1 cellular context compared by ENCODE assay signal in the genomic region with DNA sequence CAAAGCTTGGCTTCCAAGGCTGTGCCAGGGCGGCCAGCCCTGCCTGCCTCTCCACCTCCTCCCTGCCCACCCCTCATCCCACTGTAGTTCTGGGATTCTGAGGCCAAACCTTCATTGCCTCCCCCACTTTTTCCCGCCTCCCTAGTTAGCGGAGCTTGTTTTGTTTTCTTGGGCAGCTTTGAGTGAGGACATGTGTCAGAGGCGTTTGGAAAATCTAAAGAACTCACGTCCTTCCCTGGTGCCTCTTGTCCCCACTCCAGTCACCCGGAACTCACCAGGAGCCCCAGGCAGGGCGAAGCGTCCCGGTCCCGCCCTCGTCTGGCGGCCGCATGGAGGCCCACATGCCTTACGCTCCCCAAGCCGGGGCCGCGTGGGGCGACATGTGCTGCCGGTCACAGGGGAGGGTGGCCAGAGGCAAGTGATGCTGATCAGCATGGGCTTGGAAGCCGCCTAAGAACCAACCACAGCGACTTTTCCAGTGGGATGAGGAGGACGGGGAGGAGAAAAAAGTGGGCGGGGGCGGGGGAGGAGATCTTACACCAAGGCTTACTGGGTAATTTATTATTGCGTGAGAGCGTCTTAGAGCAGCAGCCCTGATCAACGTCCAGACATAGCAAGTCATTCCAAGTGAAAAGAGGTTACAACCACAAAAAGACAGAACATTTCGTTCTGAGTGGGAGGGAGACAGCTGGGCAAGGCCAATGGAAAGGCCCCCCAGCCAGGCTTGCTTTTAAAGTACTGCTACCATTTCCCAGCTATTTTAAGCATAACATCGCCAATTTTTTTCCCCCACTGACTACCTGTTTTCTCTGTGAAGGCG.
TF ChIP-seq lines count a peak whose summit lies in the region.

No MANE protein-coding gene starts in this region.

TF ChIP-seq in K562, 482 proteins besides CTCF, POLR2A, EP300 and RAD21 (continued from another document):
- TF ChIP-seq, protein P1, sequence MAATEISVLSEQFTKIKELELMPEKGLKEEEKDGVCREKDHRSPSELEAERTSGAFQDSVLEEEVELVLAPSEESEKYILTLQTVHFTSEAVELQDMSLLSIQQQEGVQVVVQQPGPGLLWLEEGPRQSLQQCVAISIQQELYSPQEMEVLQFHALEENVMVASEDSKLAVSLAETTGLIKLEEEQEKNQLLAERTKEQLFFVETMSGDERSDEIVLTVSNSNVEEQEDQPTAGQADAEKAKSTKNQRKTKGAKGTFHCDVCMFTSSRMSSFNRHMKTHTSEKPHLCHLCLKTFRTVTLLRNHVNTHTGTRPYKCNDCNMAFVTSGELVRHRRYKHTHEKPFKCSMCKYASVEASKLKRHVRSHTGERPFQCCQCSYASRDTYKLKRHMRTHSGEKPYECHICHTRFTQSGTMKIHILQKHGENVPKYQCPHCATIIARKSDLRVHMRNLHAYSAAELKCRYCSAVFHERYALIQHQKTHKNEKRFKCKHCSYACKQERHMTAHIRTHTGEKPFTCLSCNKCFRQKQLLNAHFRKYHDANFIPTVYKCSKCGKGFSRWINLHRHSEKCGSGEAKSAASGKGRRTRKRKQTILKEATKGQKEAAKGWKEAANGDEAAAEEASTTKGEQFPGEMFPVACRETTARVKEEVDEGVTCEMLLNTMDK (IDR thresholded peaks at IDR 0.05; ENCODE audit: borderline replicate concordance, insufficient read depth, low read depth, low read length, poor library complexity, severe bottlenecking) = no peak
- no peak for TF ChIP-seq PTBP1 (IDR thresholded peaks at IDR 0.05; ENCODE audit: low read depth, low read length)
- 0 out of 2 replicates have a peak, but pooled peaks have one; percentile 3 for TF ChIP-seq ZNF316 (IDR thresholded peaks at IDR 0.05)
- TF ChIP-seq U2AF2 (optimal IDR thresholded peaks at IDR 0.05; ENCODE audit: low read depth, low read length) = no peak
- TF ChIP-seq, protein P2, sequence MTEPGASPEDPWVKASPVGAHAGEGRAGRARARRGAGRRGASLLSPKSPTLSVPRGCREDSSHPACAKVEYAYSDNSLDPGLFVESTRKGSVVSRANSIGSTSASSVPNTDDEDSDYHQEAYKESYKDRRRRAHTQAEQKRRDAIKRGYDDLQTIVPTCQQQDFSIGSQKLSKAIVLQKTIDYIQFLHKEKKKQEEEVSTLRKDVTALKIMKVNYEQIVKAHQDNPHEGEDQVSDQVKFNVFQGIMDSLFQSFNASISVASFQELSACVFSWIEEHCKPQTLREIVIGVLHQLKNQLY (CRISPR knock-in tag; conservative IDR thresholded peaks at IDR 0.05) = no peak
- peak in 1 of 2 experiments; percentile 73; a peak in 1 of 4 replicates for TF ChIP-seq RCOR1 (IDR thresholded peaks at IDR 0.05; ENCODE audit: borderline replicate concordance in 1 of 2, low read depth in 2 of 2, low read length in 2 of 2)
- TF ChIP-seq FUS (optimal IDR thresholded peaks at IDR 0.05; ENCODE audit: low read depth, low read length) = no peak
- no peak for TF ChIP-seq ZNF3 (CRISPR knock-in tag; IDR thresholded peaks at IDR 0.05)
- TF ChIP-seq, protein P3, sequence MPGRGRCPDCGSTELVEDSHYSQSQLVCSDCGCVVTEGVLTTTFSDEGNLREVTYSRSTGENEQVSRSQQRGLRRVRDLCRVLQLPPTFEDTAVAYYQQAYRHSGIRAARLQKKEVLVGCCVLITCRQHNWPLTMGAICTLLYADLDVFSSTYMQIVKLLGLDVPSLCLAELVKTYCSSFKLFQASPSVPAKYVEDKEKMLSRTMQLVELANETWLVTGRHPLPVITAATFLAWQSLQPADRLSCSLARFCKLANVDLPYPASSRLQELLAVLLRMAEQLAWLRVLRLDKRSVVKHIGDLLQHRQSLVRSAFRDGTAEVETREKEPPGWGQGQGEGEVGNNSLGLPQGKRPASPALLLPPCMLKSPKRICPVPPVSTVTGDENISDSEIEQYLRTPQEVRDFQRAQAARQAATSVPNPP (IDR thresholded peaks at IDR 0.05; ENCODE audit: borderline replicate concordance, insufficient read depth, insufficient read length) = no peak
- no peak for TF ChIP-seq NFE2L1 (tag; IDR thresholded peaks at IDR 0.05; ENCODE audit: borderline replicate concordance, low read depth)
